Comparison of ENCODE assay signal across 1 cellular context in the genomic region with DNA sequence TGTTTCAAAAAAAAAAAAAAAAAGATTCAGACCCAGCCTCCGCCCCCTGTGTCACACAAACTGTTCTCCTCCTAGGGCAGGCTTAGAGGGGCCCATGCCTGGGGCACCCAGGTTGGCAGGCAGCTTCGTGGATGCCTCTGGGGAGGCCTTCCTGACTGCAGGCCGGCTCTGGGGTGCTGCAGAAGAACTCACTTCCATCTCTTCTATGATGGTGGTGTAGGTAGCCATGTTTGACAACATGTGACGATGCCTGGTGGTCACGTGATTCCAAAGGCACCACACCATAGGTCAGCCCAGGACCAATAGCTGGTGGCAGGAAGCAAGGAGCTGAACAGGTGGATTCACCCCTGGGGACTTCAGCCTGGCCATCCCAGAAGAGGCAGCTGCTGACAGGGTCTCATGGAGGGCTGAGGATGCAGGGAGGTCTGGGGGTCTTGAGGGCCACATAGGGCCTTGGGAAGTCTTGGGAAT.
TF ChIP-seq lines count a peak whose summit lies in the region.

No MANE protein-coding gene starts in this region.

TF ChIP-seq in H1, 55 proteins besides CTCF, POLR2A, EP300 and RAD21 (continued from another document):
- TF ChIP-seq, protein P1, sequence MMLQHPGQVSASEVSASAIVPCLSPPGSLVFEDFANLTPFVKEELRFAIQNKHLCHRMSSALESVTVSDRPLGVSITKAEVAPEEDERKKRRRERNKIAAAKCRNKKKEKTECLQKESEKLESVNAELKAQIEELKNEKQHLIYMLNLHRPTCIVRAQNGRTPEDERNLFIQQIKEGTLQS (IDR thresholded peaks at IDR 0.05; ENCODE audit: insufficient read depth, low read depth, low read length): peak; percentile 89
- peak; percentile 51 for TF ChIP-seq TAF1 (IDR thresholded peaks at IDR 0.05; ENCODE audit: low read depth, low read length)
- peak; percentile 96 for TF ChIP-seq YY1 (IDR thresholded peaks at IDR 0.05; ENCODE audit: low read depth, low read length)
- peak; percentile 81 for TF ChIP-seq KDM5A (IDR thresholded peaks at IDR 0.05; ENCODE audit: low read length)
- peak; percentile 98 for TF ChIP-seq USF2 (IDR thresholded peaks at IDR 0.05; ENCODE audit: low read length)
- TF ChIP-seq E2F6 (IDR thresholded peaks at IDR 0.05): peak; percentile 69
- no peak for TF ChIP-seq HDAC2 (IDR thresholded peaks at IDR 0.05; ENCODE audit: borderline replicate concordance in 1 of 2, low read depth in 2 of 2, low read length in 2 of 2)
- peak; percentile 90 for TF ChIP-seq MAX (IDR thresholded peaks at IDR 0.05)
- no peak for TF ChIP-seq POLR2AphosphoS5 (IDR thresholded peaks at IDR 0.05; ENCODE audit: low read depth, low read length)
- peak; percentile 91; the same call in 1 of the 2 replicates for TF ChIP-seq SP4 (IDR thresholded peaks at IDR 0.05; ENCODE audit: low read length)
- peak; percentile 66; the same call in 1 of the 2 replicates for TF ChIP-seq SP1 (IDR thresholded peaks at IDR 0.05; ENCODE audit: low read depth, low read length)
